Comparison of ENCODE assay signal across 11 cellular contexts in the genomic region with DNA sequence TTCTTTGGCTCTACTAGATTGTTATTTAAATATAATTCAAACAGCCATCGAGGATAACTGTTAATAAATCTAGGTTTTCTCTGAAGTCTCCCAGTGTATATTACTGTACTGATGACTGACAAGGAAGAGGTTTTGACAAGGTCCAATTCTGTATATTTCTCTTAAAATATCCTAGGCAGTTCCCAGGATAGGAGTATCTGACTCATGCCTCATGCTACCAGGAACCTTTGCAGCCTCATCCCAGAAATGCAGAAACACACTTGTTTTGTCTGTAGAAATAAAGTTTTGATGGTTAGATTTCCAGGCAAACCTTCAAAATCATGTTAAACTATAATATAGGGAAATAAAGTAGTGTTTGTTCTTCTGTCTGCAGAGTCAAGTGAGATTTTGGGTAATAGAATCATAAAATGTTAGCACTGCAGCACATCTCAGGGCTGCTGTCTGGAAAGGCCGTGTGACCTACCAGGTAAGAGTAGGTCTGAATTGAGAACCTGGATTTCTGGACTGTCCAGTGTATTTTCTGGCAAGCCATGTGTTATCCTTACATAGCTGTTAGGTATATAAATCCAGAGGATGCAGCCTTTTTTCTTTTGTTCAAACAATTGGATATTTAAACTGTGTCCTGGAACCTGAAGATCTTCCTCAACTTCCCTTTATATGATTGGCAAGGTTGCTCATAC. TPM values are rescaled to one million over a fixed set of nuclear protein-coding genes. Genes with fewer than 3 reads are reported as not detected.
DNase-seq lines count a peak whose midpoint lies in the region; ATAC-seq and TF ChIP-seq lines count a peak whose summit lies in the region.
"Had no signal": no experiment of that assay in that cellular context is flagged by ENCODE, and none has a peak within 500 bp of the region (broad histone marks: within the 10 kb centered on the region; RNA-seq: fewer than 3 reads in every experiment).

No MANE protein-coding gene starts in this region.

- no peak for TF ChIP-seq EP300 in upper lobe of left lung (IDR thresholded peaks at IDR 0.05)

- H3K27me3 Mint-ChIP-seq in activated CD8-positive, alpha-beta T cell treated with anti-CD3 and anti-CD28 coated beads, Interleukin-2, amount 10 ng/mL, durations not matched to agents 7 days and 5 days (ENCODE audit: low read depth): no peaks in the 10 kb centered on the region

- POLR2A ChIA-PET in activated CD8-positive, alpha-beta T cell treated with anti-CD3 and anti-CD28 coated beads, Interleukin-2, amount 10 ng/mL, durations not matched to agents 7 days and 5 days (lab: Charles Lee): no interaction called here

- H2AFZ ChIP-seq in GM23248: no peak overlapping the region

- peak; percentile 58 for DNase-seq in GM23248
- DNase-seq in activated CD8-positive, alpha-beta T cell treated with anti-CD3 and anti-CD28 coated beads, Interleukin-2, amount 10 ng/mL, durations not matched to agents 7 days and 5 days: no peak
- peak; percentile 39 for DNase-seq in kidney tubule cell (ENCODE audit: low spot score)
- DNase-seq in NCI-H2196 (lab: John Stamatoyannopoulos, UW; ENCODE audit: unreplicated experiment): no peak
- DNase-seq in DMS79 treated with DMSO at 0.1 percent for 48 hours (lab: John Stamatoyannopoulos, UW): no peak
- no peak for DNase-seq in upper lobe of left lung
- DNase-seq in NCI-H524 treated with DMSO at 0.1 percent for 48 hours (lab: John Stamatoyannopoulos, UW): no peak
- DNase-seq: NCI-H1417, NCI-H510A, retina had no signal

- H3K9me3 Mint-ChIP-seq in activated CD8-positive, alpha-beta T cell treated with anti-CD3 and anti-CD28 coated beads, Interleukin-2, amount 10 ng/mL, durations not matched to agents 7 days and 5 days (ENCODE audit: insufficient read depth): no peaks in the 10 kb centered on the region

- H3K9ac ChIP-seq in BLaER1: 0 out of 2 replicates have a peak overlapping the region, but pooled peaks have one; percentile 9
- no peak overlapping the region for H3K9ac ChIP-seq in GM23248

- peaks cover 100% of the 10 kb centered on the region for H3K79me2 ChIP-seq in GM23248 (ENCODE audit: insufficient read depth)

- in situ Hi-C loops in GM23248 (cut with MboI): no loop called here

- peaks cover 56% of the 10 kb centered on the region for H3K36me3 Mint-ChIP-seq in activated CD8-positive, alpha-beta T cell treated with anti-CD3 and anti-CD28 coated beads, Interleukin-2, amount 10 ng/mL, durations not matched to agents 7 days and 5 days (ENCODE audit: low read depth)

- H3K27me3 ChIP-seq in BLaER1 (no peaks in the 10 kb centered on the region), GM23248 (replicated peaks; ENCODE audit: insufficient read depth) (no peaks in the 10 kb centered on the region), upper lobe of left lung (no peaks in the 10 kb centered on the region)

- H3K9me2 ChIP-seq in GM23248 (ENCODE audit: insufficient read depth): no peaks in the 10 kb centered on the region

- no peak overlapping the region for H3K4me3 Mint-ChIP-seq in activated CD8-positive, alpha-beta T cell treated with anti-CD3 and anti-CD28 coated beads, Interleukin-2, amount 10 ng/mL, durations not matched to agents 7 days and 5 days

- H3K4me1 Mint-ChIP-seq in activated CD8-positive, alpha-beta T cell treated with anti-CD3 and anti-CD28 coated beads, Interleukin-2, amount 10 ng/mL, durations not matched to agents 7 days and 5 days (ENCODE audit: low read depth): peaks cover 76% of the 10 kb centered on the region

- H4K20me1 ChIP-seq in BLaER1 (peaks cover 100% of the 10 kb centered on the region), GM23248 (ENCODE audit: insufficient read depth) (peaks cover 32% of the 10 kb centered on the region; the same call in 1 of the 2 replicates)

- H3K36me3 ChIP-seq in BLaER1 (peaks cover 66% of the 10 kb centered on the region), GM23248 (ENCODE audit: low read depth) (no peaks in the 10 kb centered on the region), upper lobe of left lung (peaks cover 0 to 21% (median 2%) of the 10 kb centered on the region in 4 donors)

- no peak for TF ChIP-seq CTCF in upper lobe of left lung (IDR thresholded peaks at IDR 0.05)

- H3K9me3 ChIP-seq in BLaER1: no peaks in the 10 kb centered on the region
- no peaks in the 10 kb centered on the region for H3K9me3 ChIP-seq in GM23248 (ENCODE audit: low read depth)
- H3K9me3 ChIP-seq in upper lobe of left lung: no peaks in the 10 kb centered on the region

- H3K4me1 ChIP-seq in BLaER1 (peaks cover 90% of the 10 kb centered on the region), GM23248 (ENCODE audit: insufficient read depth) (peaks cover 29% of the 10 kb centered on the region), upper lobe of left lung (peaks cover 49 to 93% (median 59%) of the 10 kb centered on the region in 4 donors)

- no peak for ATAC-seq in activated CD8-positive, alpha-beta T cell treated with anti-CD3 and anti-CD28 coated beads, Interleukin-2, amount 10 ng/mL, durations not matched to agents 7 days and 5 days
- ATAC-seq in upper lobe of left lung (ENCODE audit: low FRiP score in 2 of 2): no peak

- WGBS in GM23248 (ENCODE audit: low coverage in 1 of 2, low lambda C conversion rate in 2 of 2, missing lambda C conversion rate in 2 of 2), 2 experiments: 73 to 84% methylated on average over 2 of the region's 2 CpGs
- WGBS in upper lobe of left lung, 2 donors: 69 to 70% methylated on average over 2 of the region's 2 CpGs

- peak overlapping the region; percentile 72 for H3K27ac Mint-ChIP-seq in activated CD8-positive, alpha-beta T cell treated with anti-CD3 and anti-CD28 coated beads, Interleukin-2, amount 10 ng/mL, durations not matched to agents 7 days and 5 days

- no peak for TF ChIP-seq POLR2A in upper lobe of left lung (IDR thresholded peaks at IDR 0.05)

- H3K4me3 ChIP-seq in BLaER1: no peak overlapping the region
- H3K4me3 ChIP-seq in GM23248: no peak overlapping the region
- no peak overlapping the region for H3K4me3 ChIP-seq in upper lobe of left lung

- H3F3A ChIP-seq in GM23248 (ENCODE audit: insufficient read depth): peaks cover 11% of the 10 kb centered on the region; the same call in 1 of the 2 replicates

- peak overlapping the region; percentile 95; the same call in 1 of the 2 replicates for H3K4me2 ChIP-seq in BLaER1
- H3K4me2 ChIP-seq in GM23248 (ENCODE audit: unreplicated experiment): no peak overlapping the region

- peak overlapping the region; percentile 11; the same call in 1 of the 2 replicates for H3K27ac ChIP-seq in BLaER1
- no peak overlapping the region for H3K27ac ChIP-seq in GM23248
- no peak overlapping the region for H3K27ac ChIP-seq in upper lobe of left lung

- CTCF ChIA-PET in activated CD8-positive, alpha-beta T cell treated with anti-CD3 and anti-CD28 coated beads, Interleukin-2, amount 10 ng/mL, durations not matched to agents 7 days and 5 days (lab: Charles Lee): interaction anchor here (0.9 to 1.4 kb wide), 2 partner anchors 64 to 66 kb away, joined by 3 to 4 read pairs; no protein-coding TSS in a partner anchor

RNA-seq across cellular contexts. Expression of gene UBE2D2, which starts 8.3 kb away (rescaled TPM):
- 68.9 and 88.8 TPM in 2 replicates for total RNA-seq in GM23248 (2014; rRNA removed; shearing (Covaris generic))
- polyA plus RNA-seq in GM23248 (2016; fragmentation: Nextera tagmentation; extraction: Ambion mirVana): 129 and 141 TPM in 2 replicates
- total RNA-seq in activated CD8-positive, alpha-beta T cell treated with anti-CD3 and anti-CD28 coated beads, Interleukin-2, amount 10 ng/mL, durations not matched to agents 7 days and 5 days: 100 to 1,000 TPM; 227 to 232 TPM
- 100 to 1,000 TPM in 1 of 6 donors, 10 to 100 TPM in 5; 61.8 to 106 (median 86.7) TPM for total RNA-seq in upper lobe of left lung

Comparison
In these comparisons a context has a peak if more than half of its experiments do, and no peak if none do; other contexts are left out.
1. DNase-seq: peak in GM23248 (single experiment) and kidney tubule cell (single experiment); none in activated CD8-positive, alpha-beta T cell treated with anti-CD3 and anti-CD28 coated beads, Interleukin-2, amount 10 ng/mL, durations not matched to agents 7 days and 5 days (single experiment), NCI-H2196 (single experiment), DMS79 treated with DMSO at 0.1 percent for 48 hours (single experiment), upper lobe of left lung (0 of 2) and NCI-H524 treated with DMSO at 0.1 percent for 48 hours (single experiment).